In genomic region chrX:124005220-124005619, GRCh38 we compare ENCODE assay signal across 19 cellular contexts. TPM values are rescaled to one million over a fixed set of nuclear protein-coding genes. Genes with fewer than 3 reads are reported as not detected.
DNase-seq lines count a peak whose midpoint lies in the region; ATAC-seq and TF ChIP-seq lines count a peak whose summit lies in the region.
"Had no signal": no experiment of that assay in that cellular context is flagged by ENCODE, and none has a peak within 500 bp of the region (broad histone marks: within the 10 kb centered on the region; RNA-seq: fewer than 3 reads in every experiment).

No MANE protein-coding gene starts in this region.

- peaks cover 61% of the 10 kb centered on the region for H3K4me1 Mint-ChIP-seq in activated T-cell treated with anti-CD3 and anti-CD28 coated beads, Interleukin-2, amount 50 U/mL, for 24 hours (ENCODE audit: low read depth)
- H3K4me1 Mint-ChIP-seq in activated naive CD8-positive, alpha-beta T cell (ENCODE audit: low read depth), result peaks cover 63% of the 10 kb centered on the region
- peaks cover 36 to 45% of the 10 kb centered on the region in 2 donors for H3K4me1 Mint-ChIP-seq in natural killer cell

- peaks cover 12% of the 10 kb centered on the region for H3K36me3 Mint-ChIP-seq in activated T-cell treated with anti-CD3 and anti-CD28 coated beads, Interleukin-2, amount 50 U/mL, for 24 hours (ENCODE audit: low read depth)
- H3K36me3 Mint-ChIP-seq in activated naive CD8-positive, alpha-beta T cell, result peaks cover 2% of the 10 kb centered on the region
- H3K36me3 Mint-ChIP-seq in natural killer cell, result no peaks in the 10 kb centered on the region
- H3K36me3 Mint-ChIP-seq: IgD-negative memory B cell had no signal

- no peak overlapping the region for H3K4me3 Mint-ChIP-seq in activated T-cell treated with anti-CD3 and anti-CD28 coated beads, Interleukin-2, amount 50 U/mL, for 24 hours
- H3K4me3 Mint-ChIP-seq in activated naive CD8-positive, alpha-beta T cell, result peak overlapping the region; percentile 1
- no peak overlapping the region for H3K4me3 Mint-ChIP-seq in natural killer cell
- H3K4me3 Mint-ChIP-seq: H9, IgD-negative memory B cell had no signal

- ATAC-seq in GM18858 (IDR thresholded peaks at IDR 0.05; ENCODE audit: unreplicated experiment) (peak; percentile 50), natural killer cell (peak in 2 of 3 donors; percentile 45 to 52)
- ATAC-seq: heart left ventricle, SK-N-SH treated with all-trans-retinoic acid at 6 μM for 48 hours had no signal

- peak overlapping the region; percentile 32 for H3K27ac Mint-ChIP-seq in activated T-cell treated with anti-CD3 and anti-CD28 coated beads, Interleukin-2, amount 50 U/mL, for 24 hours
- peak overlapping the region; percentile 82 for H3K27ac Mint-ChIP-seq in activated naive CD8-positive, alpha-beta T cell
- peak overlapping the region in 1 of 2 donors; percentile 80 for H3K27ac Mint-ChIP-seq in natural killer cell
- H3K27ac Mint-ChIP-seq: H9 had no signal

- no peaks in the 10 kb centered on the region for H3K9me3 Mint-ChIP-seq in activated T-cell treated with anti-CD3 and anti-CD28 coated beads, Interleukin-2, amount 50 U/mL, for 24 hours
- no peaks in the 10 kb centered on the region for H3K9me3 Mint-ChIP-seq in activated naive CD8-positive, alpha-beta T cell (ENCODE audit: low read depth)
- no peaks in the 10 kb centered on the region for H3K9me3 Mint-ChIP-seq in natural killer cell
- H3K9me3 Mint-ChIP-seq: IgD-negative memory B cell had no signal

- TF ChIP-seq CTCF in natural killer cell (IDR thresholded peaks at IDR 0.05), result no peak

- no peak for DNase-seq in activated T-cell treated with anti-CD3 and anti-CD28 coated beads, Interleukin-2, amount 50 U/mL, for 24 hours
- DNase-seq in activated T-cell treated with anti-CD3 and anti-CD28 coated beads for 4 hours, result no peak
- no peak for DNase-seq in natural killer cell
- no peak for DNase-seq in activated effector memory CD4-positive, alpha-beta T cell treated with anti-CD3 and anti-CD28 coated beads, Interleukin-2, amount 50 U/mL, for 16 hours
- DNase-seq in iPS-NIHi7 (ENCODE audit: extremely low spot score), result no peak
- DNase-seq in SW 1271 (lab: John Stamatoyannopoulos, UW), result no peak
- DNase-seq: amniotic stem cell; DND-41; effector CD8-positive, alpha-beta T cell; foreskin fibroblast; H9; heart left ventricle; NCI-H2081; NCI-H226; NCI-H82 had no signal

- peaks cover 3% of the 10 kb centered on the region for H3K27me3 Mint-ChIP-seq in activated T-cell treated with anti-CD3 and anti-CD28 coated beads, Interleukin-2, amount 50 U/mL, for 24 hours
- H3K27me3 Mint-ChIP-seq in activated naive CD8-positive, alpha-beta T cell, result no peaks in the 10 kb centered on the region
- no peaks in the 10 kb centered on the region for H3K27me3 Mint-ChIP-seq in natural killer cell (ENCODE audit: low read depth in 2 of 2)
- H3K27me3 Mint-ChIP-seq: IgD-negative memory B cell had no signal

- intact Hi-C loops in natural killer cell (cut with micrococcal nuclease), result no loop called here

RNA-seq across cellular contexts. Expression of gene STAG2, which starts 43.7 kb away (rescaled TPM):
- 10 to 100 TPM; 91.7 to 97.2 (median 92.4) TPM for total RNA-seq in natural killer cell
